ENCODE assay signal across 26 cellular contexts in the genomic region with DNA sequence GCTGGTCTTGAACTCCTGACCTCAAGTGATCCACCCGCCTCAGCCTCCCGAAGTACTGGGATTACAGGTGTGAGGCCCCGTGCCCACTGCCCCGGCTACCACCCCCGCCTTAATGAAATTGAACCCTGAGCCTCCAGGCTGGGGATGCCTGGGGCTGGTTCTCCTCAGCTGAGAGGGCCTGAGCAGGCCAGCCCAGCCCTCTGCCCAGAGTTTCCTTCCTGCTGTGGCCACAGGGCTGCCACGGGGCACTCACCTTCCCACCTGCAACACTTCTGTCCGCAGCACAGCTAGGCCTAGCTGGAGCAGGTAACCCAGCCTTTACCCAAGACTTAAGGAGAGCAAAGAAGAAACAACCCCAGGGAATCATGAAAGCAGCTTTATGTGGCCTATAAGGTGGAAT.
"Had no signal": no experiment of that assay in that cellular context is flagged by ENCODE, and none has a peak within 500 bp of the region (broad histone marks: within the 10 kb centered on the region; RNA-seq: fewer than 3 reads in every experiment).

No MANE protein-coding gene starts in this region.

- H3K27ac ChIP-seq: brain microvascular endothelial cell, SJCRH30, SK-N-MC had no signal

- H3K36me3 ChIP-seq: brain microvascular endothelial cell, SJCRH30 had no signal

- H3K4me1 ChIP-seq: SJCRH30 had no signal

- FAIRE-seq: TTC549 had no signal

- H3K9me3 ChIP-seq: SJCRH30 had no signal

- ATAC-seq: activated CD8-positive, alpha-beta T cell treated with anti-CD3 and anti-CD28 coated beads for 36 hours; activated naive CD8-positive, alpha-beta T cell treated with anti-CD3 and anti-CD28 coated beads, Interleukin-2, amount 50 U/mL, for 24 hours; activated T-cell treated with anti-CD3 and anti-CD28 coated beads, Interleukin-2, amount 50 U/mL, for 72 hours; activated T-helper 17 cell treated with anti-CD3 and anti-CD28 coated beads, Interleukin-2, amount 50 U/mL, for 72 hours had no signal

- H3K4me3 ChIP-seq: SJCRH30, SK-N-MC had no signal

- H3K27me3 ChIP-seq: brain microvascular endothelial cell had no signal

- DNase-seq: activated CD4-positive, alpha-beta T cell treated with anti-CD3 and anti-CD28 coated beads, Interleukin-2, amount 10 ng/mL, durations not matched to agents 24 days and 14 days; activated CD4-positive, alpha-beta T cell treated with anti-CD3 and anti-CD28 coated beads, Interleukin-2, amount 50 U/mL, for 4 hours; activated CD8-positive, alpha-beta T cell treated with anti-CD3 and anti-CD28 coated beads for 36 hours; activated naive CD4-positive, alpha-beta T cell treated with anti-CD3 and anti-CD28 coated beads, Interleukin-2, amount 10 ng/mL, durations not matched to agents 7 days and 5 days; activated naive CD8-positive, alpha-beta T cell treated with anti-CD3 and anti-CD28 coated beads, Interleukin-2, amount 50 U/mL, for 24 hours; activated T-cell treated with anti-CD3 and anti-CD28 coated beads, Interleukin-2, amount 50 U/mL, for 1 hour; activated T-cell treated with anti-CD3 and anti-CD28 coated beads, Interleukin-2, amount 50 U/mL, for 72 hours; aorta; brain microvascular endothelial cell; central memory CD4-positive, alpha-beta T cell; MM.1S; MV-4-11; NCI-H1092; NCI-H1436 treated with DMSO at 0.1 percent for 48 hours; NCI-H187; NCI-H2081; NCI-H2171 treated with DMSO at 0.1 percent for 48 hours; NCI-H2227 treated with DMSO at 0.1 percent for 48 hours; NCI-H446; NCI-H510A treated with DMSO at 0.1 percent for 48 hours; NCI-H69; SHP77; SJCRH30 had no signal
